ENCODE assay signal across 8 cellular contexts in genomic region chr10:16436367-16436757, GRCh38. TPM values are rescaled to one million over a fixed set of nuclear protein-coding genes. Genes with fewer than 3 reads are reported as not detected.
DNase-seq lines count a peak whose midpoint lies in the region; ATAC-seq and TF ChIP-seq lines count a peak whose summit lies in the region.

No MANE protein-coding gene starts in this region.

- ATAC-seq in GM19324 (IDR thresholded peaks at IDR 0.05; ENCODE audit: low FRiP score, unreplicated experiment), result peak; percentile 4
- peak; percentile 3 for ATAC-seq in HG03196 (IDR thresholded peaks at IDR 0.05; ENCODE audit: unreplicated experiment)
- peak; percentile 44 for ATAC-seq in Right ventricle myocardium superior (ENCODE audit: poor library complexity)

- intact Hi-C loops in Right ventricle myocardium superior (cut with DNase I), result loop anchor here (10.0 kb wide), 1 partner anchor 338 kb away; no protein-coding TSS in a partner anchor

- TF ChIP-seq CTCF in AG10803 (conservative IDR thresholded peaks at IDR 0.05; ENCODE audit: low read length), result no peak
- TF ChIP-seq CTCF in retinal pigment epithelial cell (conservative IDR thresholded peaks at IDR 0.05; ENCODE audit: low read depth, low read length), result no peak

- H3K4me3 ChIP-seq in AG10803 (ENCODE audit: low read length), result peak overlapping the region; percentile 73
- peak overlapping the region; percentile 67 for H3K4me3 ChIP-seq in retinal pigment epithelial cell (ENCODE audit: low read length)

- DNase-seq in AG10803 (ENCODE audit: low read depth), result peak; percentile 4
- DNase-seq in activated CD4-positive, alpha-beta T cell treated with anti-CD3 and anti-CD28 coated beads for 48 hours, result peak; percentile 35
- DNase-seq in Right ventricle myocardium superior, result no peak
- DNase-seq in retinal pigment epithelial cell (ENCODE audit: low read depth), result no peak
- no peak for DNase-seq in LoVo (ENCODE audit: low spot score)
- DNase-seq in NCI-H2081 treated with DMSO at 0.1 percent for 48 hours (lab: John Stamatoyannopoulos, UW), result no peak

RNA-seq across cellular contexts. Expression of gene PTER, which starts 0.4 kb away (rescaled TPM):
- total RNA-seq in Right ventricle myocardium superior, result 22.3 TPM

Comparison
In these comparisons a context has a peak if more than half of its experiments do, and no peak if none do; other contexts are left out.
1. DNase-seq: peak in AG10803 (single experiment) and activated CD4-positive, alpha-beta T cell treated with anti-CD3 and anti-CD28 coated beads for 48 hours (single experiment); none in Right ventricle myocardium superior (single experiment), retinal pigment epithelial cell (single experiment), LoVo (single experiment) and NCI-H2081 treated with DMSO at 0.1 percent for 48 hours (single experiment).
2. Peak in every context shown above with its lines, with median percentiles within 50 percentile points of each other: ATAC-seq.